20 cellular contexts compared by ENCODE assay signal in the genomic region with DNA sequence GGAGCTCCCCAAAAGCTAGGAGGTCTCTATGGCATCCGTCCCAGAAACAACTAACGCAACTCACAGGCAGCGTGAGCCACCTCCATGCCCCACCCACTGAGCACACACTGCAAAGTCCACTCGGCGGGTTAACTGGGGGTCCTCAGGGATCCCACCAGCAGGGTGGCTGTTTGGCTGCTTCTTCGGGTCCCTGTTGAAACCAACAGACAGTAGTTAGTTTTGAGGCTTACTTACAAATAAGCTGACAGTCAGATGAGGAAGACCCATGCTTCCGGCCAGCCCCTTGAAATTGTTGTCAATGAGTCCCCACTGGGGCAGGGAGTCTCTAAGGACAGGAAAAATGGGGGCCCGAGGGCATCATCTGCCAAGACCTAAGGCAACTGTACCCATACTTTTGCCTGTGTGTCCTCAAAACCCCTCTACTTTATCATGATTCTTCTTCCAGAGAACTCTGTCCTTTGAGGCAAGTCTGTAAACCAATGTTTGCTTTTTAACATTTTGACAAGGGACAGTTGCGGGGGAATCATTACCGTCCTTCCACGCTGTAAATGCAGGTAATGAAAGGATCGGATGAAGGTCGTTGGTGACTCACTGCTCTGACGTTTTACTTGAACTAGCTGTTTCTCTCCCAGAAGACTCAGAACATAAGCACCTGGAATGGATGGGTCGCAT. TPM values are rescaled to one million over a fixed set of nuclear protein-coding genes. Genes with fewer than 3 reads are reported as not detected.
"Had no signal": no experiment of that assay in that cellular context is flagged by ENCODE, and none has a peak within 500 bp of the region (broad histone marks: within the 10 kb centered on the region; RNA-seq: fewer than 3 reads in every experiment).

No MANE protein-coding gene starts in this region.

- H3K36me3 Mint-ChIP-seq: activated naive CD4-positive, alpha-beta T cell treated with anti-CD3 and anti-CD28 coated beads, Interleukin-2, amount 50 U/mL, for 72 hours; naive thymus-derived CD8-positive, alpha-beta T cell; WTC11 had no signal

- H3K36me3 ChIP-seq: cardiac muscle cell, gastroesophageal sphincter, heart right ventricle, tibial artery, vagina had no signal

- H3K4me3 Mint-ChIP-seq: activated CD8-positive, alpha-beta T cell treated with anti-CD3 and anti-CD28 coated beads for 36 hours; naive thymus-derived CD8-positive, alpha-beta T cell; T-helper 17 cell; WTC11 had no signal

- H3K4me3 ChIP-seq: cardiac muscle cell, gastroesophageal sphincter, heart right ventricle, tibial artery, vagina had no signal

- H3K27me3 ChIP-seq: cardiac muscle cell, vagina had no signal

- H3K27ac ChIP-seq: cardiac muscle cell, gastroesophageal sphincter, heart right ventricle, tibial artery, vagina had no signal

- H3K4me1 Mint-ChIP-seq: naive thymus-derived CD8-positive, alpha-beta T cell; T-helper 17 cell had no signal

- H3K4me1 ChIP-seq: vagina had no signal

- H3K9me3 Mint-ChIP-seq: activated CD8-positive, alpha-beta T cell treated with anti-CD3 and anti-CD28 coated beads for 36 hours; activated naive CD4-positive, alpha-beta T cell treated with anti-CD3 and anti-CD28 coated beads, Interleukin-2, amount 50 U/mL, for 72 hours; naive thymus-derived CD8-positive, alpha-beta T cell; WTC11 had no signal

- FAIRE-seq: endometrium had no signal

- H3K9me3 ChIP-seq: gastroesophageal sphincter, heart right ventricle, tibial artery, vagina had no signal

- DNase-seq: activated CD4-positive, alpha-beta T cell treated with anti-CD3 and anti-CD28 coated beads for 4 hours; activated CD8-positive, alpha-beta T cell treated with anti-CD3 and anti-CD28 coated beads for 36 hours; activated effector memory CD4-positive, alpha-beta T cell treated with anti-CD3 and anti-CD28 coated beads, Interleukin-2, amount 50 U/mL, for 16 hours; activated T-cell treated with anti-CD3 and anti-CD28 coated beads, Interleukin-2, amount 50 U/mL, for 48 hours; heart right ventricle; stimulated activated CD4-positive, alpha-beta T cell treated with anti-CD3 and anti-CD28 coated beads, Interleukin-4, amount 100 ng/mL, for 24 hours; stimulated activated naive CD4-positive, alpha-beta T cell; T-helper 17 cell; tibial artery had no signal

- H3K27ac Mint-ChIP-seq: activated CD8-positive, alpha-beta T cell treated with anti-CD3 and anti-CD28 coated beads for 36 hours; activated naive CD4-positive, alpha-beta T cell treated with anti-CD3 and anti-CD28 coated beads, Interleukin-2, amount 50 U/mL, for 72 hours; T-helper 17 cell; WTC11 had no signal

- ATAC-seq: activated CD8-positive, alpha-beta T cell treated with anti-CD3 and anti-CD28 coated beads for 36 hours; activated naive CD4-positive, alpha-beta T cell treated with anti-CD3 and anti-CD28 coated beads, Interleukin-2, amount 50 U/mL, for 72 hours; gastroesophageal sphincter; heart right ventricle; naive thymus-derived CD8-positive, alpha-beta T cell; T-helper 17 cell; WTC11 had no signal

RNA-seq across cellular contexts. Expression of a gene that starts 2.2 kb away (rescaled TPM):
- total RNA-seq: activated CD8-positive, alpha-beta T cell treated with anti-CD3 and anti-CD28 coated beads for 36 hours; activated naive CD4-positive, alpha-beta T cell treated with anti-CD3 and anti-CD28 coated beads, Interleukin-2, amount 50 U/mL, for 72 hours; lung microvascular endothelial cell; mononuclear cell; naive thymus-derived CD8-positive, alpha-beta T cell; T-helper 17 cell had no signal
- polyA plus RNA-seq: cardiac muscle cell; naive thymus-derived CD8-positive, alpha-beta T cell had no signal

RNA-seq across cellular contexts. Expression of a gene that starts 33.8 kb away (rescaled TPM):
- total RNA-seq: activated CD8-positive, alpha-beta T cell treated with anti-CD3 and anti-CD28 coated beads for 36 hours; activated naive CD4-positive, alpha-beta T cell treated with anti-CD3 and anti-CD28 coated beads, Interleukin-2, amount 50 U/mL, for 72 hours; gastroesophageal sphincter; heart right ventricle; lung microvascular endothelial cell; mononuclear cell; naive thymus-derived CD8-positive, alpha-beta T cell; skeletal muscle tissue; T-helper 17 cell; vagina had no signal
- polyA plus RNA-seq: cardiac muscle cell; esophagus; heart right ventricle; naive thymus-derived CD8-positive, alpha-beta T cell had no signal
